ENCODE assay signal across 20 cellular contexts in genomic region chr12:132483612-132484011, GRCh38.
"Had no signal": no experiment of that assay in that cellular context is flagged by ENCODE, and none has a peak within 500 bp of the region (broad histone marks: within the 10 kb centered on the region; RNA-seq: fewer than 3 reads in every experiment).

No MANE protein-coding gene starts in this region.

- ATAC-seq: esophagus mucosa; gastrocnemius medialis; left lung; lower lobe of right lung; naive thymus-derived CD8-positive, alpha-beta T cell; pancreas; stimulated activated naive B cell treated with anti-CD40 and anti-IgM and Interleukin-4, amounts not matched to agents 10 μg/mL and 1 μg/mL and 100 μg/mL, for 72 hours had no signal

- H3K4me3 ChIP-seq: colonic mucosa, gastrocnemius medialis, left lung, lower lobe of right lung, pancreas, skin epidermis, spleen, thoracic aorta, tibial nerve, upper lobe of left lung had no signal

- FAIRE-seq: keratinocyte, pancreas, urothelium cell line had no signal

- H3K4me1 ChIP-seq: colonic mucosa, gastrocnemius medialis, pancreas had no signal

- H3K27me3 ChIP-seq: colonic mucosa, pancreas, upper lobe of left lung had no signal

- H3K36me3 ChIP-seq: colonic mucosa, gastrocnemius medialis, left lung, lower lobe of right lung, neutrophil, pancreas, spleen, thoracic aorta, tibial nerve, upper lobe of left lung had no signal

- H3K27ac ChIP-seq: colonic mucosa, epithelial cell of prostate, gastrocnemius medialis, left lung, lower lobe of right lung, neutrophil, pancreas, skin epidermis, spleen, thoracic aorta, tibial nerve, upper lobe of left lung had no signal

- DNase-seq: colonic mucosa; effector CD8-positive, alpha-beta T cell; endodermal cell; foreskin fibroblast; gastrocnemius medialis; lower lobe of right lung; naive thymus-derived CD8-positive, alpha-beta T cell; spleen; stimulated activated naive B cell treated with anti-CD40 and anti-IgM and Interleukin-4, amounts not matched to agents 10 μg/mL and 1 μg/mL and 100 μg/mL, for 72 hours had no signal

- H3K9me3 ChIP-seq: colonic mucosa, gastrocnemius medialis, left lung, lower lobe of right lung, neutrophil, pancreas, spleen, thoracic aorta, tibial nerve, upper lobe of left lung had no signal
